In genomic region chr1:32978854-32979253, GRCh38 we compare ENCODE assay signal across 34 cellular contexts.
"Had no signal": no experiment of that assay in that cellular context is flagged by ENCODE, and none has a peak within 500 bp of the region (broad histone marks: within the 10 kb centered on the region; RNA-seq: fewer than 3 reads in every experiment).

No MANE protein-coding gene starts in this region.

- DNase-seq: activated B cell treated with CpG ODN at 0.5 μM for 24 hours; activated CD4-positive, alpha-beta memory T cell treated with anti-CD3 and anti-CD28 coated beads for 36 hours; activated CD4-positive, alpha-beta T cell treated with anti-CD3 and anti-CD28 coated beads for 4 hours; activated CD4-positive, alpha-beta T cell treated with anti-CD3 and anti-CD28 coated beads, Interleukin-2, amount 50 U/mL, for 1 hour; activated CD4-positive, CD25-positive, alpha-beta regulatory T cell treated with anti-CD3 and anti-CD28 coated beads, Interleukin-2, amount 50 U/mL, for 72 hours; activated CD8-positive, alpha-beta memory T cell treated with anti-CD3 and anti-CD28 coated beads, Interleukin-2, amount 50 U/mL, for 4 hours; activated naive CD4-positive, alpha-beta T cell; activated naive CD8-positive, alpha-beta T cell treated with anti-CD3 and anti-CD28 coated beads, Interleukin-2, amount 10 ng/mL, durations not matched to agents 7 days and 5 days; activated T-cell treated with anti-CD3 and anti-CD28 coated beads for 4 hours; activated T-cell treated with anti-CD3 and anti-CD28 coated beads, Interleukin-2, amount 50 U/mL, for 4 hours; amygdala; Kasumi-1; KBM-7; MG63; NCI-H1048; NCI-H1105 treated with DMSO at 0.1 percent for 48 hours; NCI-H1436; NCI-H1694 treated with DMSO at 0.1 percent for 48 hours; NCI-H2029 treated with DMSO at 0.1 percent for 48 hours; NCI-H2107; NCI-H2171; NCI-H510A; NCI-H526; NCI-H748 treated with DMSO at 0.1 percent for 48 hours; NK-92 treated with Interleukin-12 subunit alpha and Interleukin-12 subunit beta, amount 100 ng/mL, for 24 hours; PC-9; SIG-M5; T-cell had no signal

- FAIRE-seq: RCC 7860 had no signal

- H3K36me3 ChIP-seq: ascending aorta, cardiac muscle cell, MG63 had no signal

- H3K4me3 ChIP-seq: ascending aorta, cardiac muscle cell, MG63, PC-9 had no signal

- H3K9me3 ChIP-seq: ascending aorta, MG63 had no signal

- H2AFZ ChIP-seq: PC-9 had no signal

- ATAC-seq: activated T-cell treated with anti-CD3 and anti-CD28 coated beads, Interleukin-2, amount 50 U/mL, for 4 hours; Right ventricle myocardium inferior; SK-N-SH treated with all-trans-retinoic acid at 6 μM for 48 hours; T-cell had no signal

- H3K27me3 ChIP-seq: ascending aorta, cardiac muscle cell, MG63 had no signal

- H3K4me2 ChIP-seq: PC-9 had no signal

- H3K27ac ChIP-seq: ascending aorta, cardiac muscle cell, PC-9, RWPE1 had no signal

- H3K4me1 ChIP-seq: ascending aorta had no signal
